Comparison of ENCODE assay signal across 8 cellular contexts in the genomic region with DNA sequence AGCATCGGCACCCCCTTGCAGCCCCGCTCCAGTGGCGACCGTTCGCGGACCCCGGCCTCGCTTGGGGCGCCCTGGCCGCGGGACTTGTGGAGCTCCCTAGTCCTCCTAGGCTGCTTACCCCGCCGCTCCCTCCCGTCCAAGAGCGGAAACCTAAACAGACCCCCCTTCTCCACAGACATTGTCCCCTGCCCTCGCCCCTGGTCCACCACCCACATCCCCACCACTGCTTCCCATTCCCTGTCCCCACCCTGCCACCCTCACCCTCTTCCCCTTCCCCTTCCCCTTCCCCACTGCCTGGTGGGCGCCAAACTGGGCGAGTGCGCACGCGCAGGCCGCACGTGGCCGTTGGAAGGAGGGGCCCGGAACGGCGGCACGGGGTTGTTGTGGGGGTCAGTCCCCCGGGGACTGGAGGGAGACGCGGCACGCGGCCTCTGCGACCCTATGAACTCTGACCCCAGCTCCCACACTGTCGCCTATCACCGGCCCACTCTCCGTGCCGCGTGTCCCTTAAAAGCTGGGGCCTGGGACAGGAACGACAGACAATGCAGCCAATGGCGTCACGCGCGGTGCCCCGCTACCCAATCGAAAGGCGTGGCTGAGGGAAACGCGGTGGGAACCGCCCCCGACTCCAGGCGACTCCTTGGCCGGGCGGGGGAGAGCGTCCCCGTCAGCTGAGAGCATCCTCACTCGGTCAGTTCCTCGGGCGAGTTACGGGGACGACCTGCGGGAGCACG. TPM values are rescaled to one million over a fixed set of nuclear protein-coding genes. Genes with fewer than 3 reads are reported as not detected.
DNase-seq lines count a peak whose midpoint lies in the region; ATAC-seq, FAIRE-seq and TF ChIP-seq lines count a peak whose summit lies in the region.

A gene (plus strand): TSS at position 667 of the 734 bp plus-strand sequence. CDS start 103 bp downstream, outside the sequence.

- dilution Hi-C loops in endothelial cell of umbilical vein (cut with MboI; ENCODE audit: extremely low pct_ligation_motif_present, low sequenced_read_pairs), result no loop called here

- no peaks in the 10 kb centered on the region; the same call in 1 of the 2 replicates for H3K9me3 ChIP-seq in AG04450 (ENCODE audit: control insufficient read depth, insufficient read depth, low read length)
- no peaks in the 10 kb centered on the region for H3K9me3 ChIP-seq in endothelial cell of umbilical vein (replicated peaks; ENCODE audit: control insufficient read depth, insufficient read depth, low read length)
- H3K9me3 ChIP-seq in mesodermal cell (ENCODE audit: control insufficient read depth, low read length), result no peaks in the 10 kb centered on the region

- FAIRE-seq in endothelial cell of umbilical vein (lab: Jason Lieb, UNC), result peak; percentile 93

- peak; percentile 78 for DNase-seq in AG04450 (ENCODE audit: low read depth, low spot score)
- DNase-seq in NCI-H69 (lab: John Stamatoyannopoulos, UW), result peak; percentile 97
- peak; percentile 89 to 91 (median 90) for DNase-seq in activated CD8-positive, alpha-beta memory T cell treated with anti-CD3 and anti-CD28 coated beads for 48 hours (ENCODE audit: low read depth in 2 of 3, low spot score in 2 of 3)
- DNase-seq in endothelial cell of umbilical vein (ENCODE audit: low read depth, low spot score), result peak; percentile 92
- DNase-seq in stimulated activated CD8-positive, alpha-beta memory T cell treated with anti-CD3 and anti-CD28 coated beads, Interleukin-12 subunit alpha, Interleukin-12 subunit beta, amount 100 ng/mL, for 4 hours (ENCODE audit: low read depth), result peak; percentile 90

- intact Hi-C loops in endothelial cell of umbilical vein (cut with micrococcal nuclease), result no loop called here

- H3K27me3 ChIP-seq in AG04450 (ENCODE audit: control insufficient read depth, insufficient read depth, low read length) (peaks cover 29% of the 10 kb centered on the region), endothelial cell of umbilical vein (ENCODE audit: control insufficient read depth in 2 of 2, insufficient read depth in 2 of 2, low read length in 2 of 2) (peaks cover 21 to 26% of the 10 kb centered on the region in 2 experiments)

- POLR2A ChIA-PET in AG04450 (lab: Yijun Ruan, JAX) (interaction anchor here (0.6 to 2.3 kb wide), 8 partner anchors 11 to 324 kb away, joined by 3 to 10 read pairs (median 4); a partner anchor contains a TSS), endothelial cell of umbilical vein (lab: Charles Lee) (interaction anchor here (0.7 kb wide), 1 partner anchor 116 kb away, joined by 4 read pairs; no protein-coding TSS in a partner anchor)

- H3K4me2 ChIP-seq in endothelial cell of umbilical vein (ENCODE audit: insufficient read depth, low read length), result peak within 1 kb of the TSS; percentile 72

- CTCF ChIA-PET in AG04450 (lab: Charles Lee) (interaction anchor here (0.8 to 2.8 kb wide), 7 partner anchors 15 to 212 kb away, joined by 3 to 17 read pairs (median 5); a partner anchor contains a TSS), endothelial cell of umbilical vein (lab: Charles Lee) (interaction anchor here (0.8 to 2.6 kb wide), 8 partner anchors 15 to 207 kb away, joined by 3 to 8 read pairs (median 5); a partner anchor contains a TSS)

- no peaks in the 10 kb centered on the region for H3K9me1 ChIP-seq in endothelial cell of umbilical vein (replicated peaks; ENCODE audit: control insufficient read depth, extremely low read depth, insufficient read depth, low read length)

- H3K4me3 ChIP-seq in AG04450 (ENCODE audit: low read depth, low read length) (peak within 1 kb of the TSS; percentile 85), endothelial cell of umbilical vein (replicated peaks in 1 of 3; ENCODE audit: insufficient read depth in 1 of 3, low read depth in 1 of 3, low read length in 3 of 3) (peak within 1 kb of the TSS; percentile 21 to 49 (median 38)), mesodermal cell (ENCODE audit: extremely low read depth, insufficient read depth, low read length, poor library complexity, severe bottlenecking) (peak within 1 kb of the TSS; percentile 53)

- H3K9ac ChIP-seq in endothelial cell of umbilical vein (replicated peaks; ENCODE audit: extremely low read depth, insufficient read depth, low read length), result no peak within 1 kb of the TSS

- no peak for TF ChIP-seq POLR2A in endothelial cell of umbilical vein (IDR thresholded peaks at IDR 0.05; ENCODE audit: low read depth, low read length)

- H3K79me2 ChIP-seq in endothelial cell of umbilical vein (ENCODE audit: control insufficient read depth, insufficient read depth, low read length), result no peaks in the 10 kb centered on the region

- no TSS peak for BruUV-seq in endothelial cell of umbilical vein (replicated peaks; lab: Mats Ljungman, UMichigan)

- ATAC-seq in GM19023 (IDR thresholded peaks at IDR 0.05; ENCODE audit: unreplicated experiment), result peak; percentile 93
- peak; percentile 93 for ATAC-seq in HG03432 (IDR thresholded peaks at IDR 0.05; ENCODE audit: unreplicated experiment)

- H4K20me1 ChIP-seq in endothelial cell of umbilical vein (replicated peaks; ENCODE audit: control insufficient read depth, extremely low read depth, insufficient read depth, low read length), result no peaks in the 10 kb centered on the region

- TF ChIP-seq CTCF in AG04450 (IDR thresholded peaks at IDR 0.05; ENCODE audit: low read depth, low read length) (no peak), endothelial cell of umbilical vein (IDR thresholded peaks at IDR 0.05; ENCODE audit: extremely low read depth in 1 of 2, insufficient read depth in 1 of 2, low read depth in 1 of 2, low read length in 2 of 2) (no peak)

- 5% methylated on average over 50 of the region's 63 CpGs for WGBS in mesodermal cell (ENCODE audit: insufficient coverage in 2 of 2), 2 experiments

- H3K27ac ChIP-seq in AG04450 (ENCODE audit: low read depth, low read length) (no peak within 1 kb of the TSS), endothelial cell of umbilical vein (ENCODE audit: insufficient read depth, low read depth, low read length) (no peak within 1 kb of the TSS), mesodermal cell (ENCODE audit: low read depth, low read length, severe bottlenecking) (peak within 1 kb of the TSS; percentile 59)

- H3K4me1 ChIP-seq in endothelial cell of umbilical vein (ENCODE audit: control insufficient read depth, extremely low read depth, insufficient read depth, low read length), result peaks cover 11% of the 10 kb centered on the region
- H3K4me1 ChIP-seq in mesodermal cell (ENCODE audit: control insufficient read depth, insufficient read depth, low read length, poor library complexity, severe bottlenecking), result peaks cover 4% of the 10 kb centered on the region

- H2AFZ ChIP-seq in endothelial cell of umbilical vein (ENCODE audit: low read depth, low read length), result peak within 1 kb of the TSS; percentile 90

- H3K36me3 ChIP-seq in endothelial cell of umbilical vein (ENCODE audit: control insufficient read depth in 2 of 2, extremely low read depth in 1 of 2, insufficient read depth in 2 of 2, low read length in 2 of 2), result no peaks in the 10 kb centered on the region
- no peaks in the 10 kb centered on the region for H3K36me3 ChIP-seq in mesodermal cell (ENCODE audit: control insufficient read depth, insufficient read depth, low read length)

TF ChIP-seq in endothelial cell of umbilical vein, 7 proteins besides CTCF, POLR2A, EP300 and RAD21:
- TF ChIP-seq MYC (IDR thresholded peaks at IDR 0.05; ENCODE audit: low read depth, low read length) (peak; percentile 41), FOS (IDR thresholded peaks at IDR 0.05; ENCODE audit: borderline replicate concordance, insufficient read depth, low read length) (no peak)
- TF ChIP-seq, protein P1, sequence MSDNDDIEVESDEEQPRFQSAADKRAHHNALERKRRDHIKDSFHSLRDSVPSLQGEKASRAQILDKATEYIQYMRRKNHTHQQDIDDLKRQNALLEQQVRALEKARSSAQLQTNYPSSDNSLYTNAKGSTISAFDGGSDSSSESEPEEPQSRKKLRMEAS (IDR thresholded peaks at IDR 0.05; ENCODE audit: insufficient read depth, insufficient read length), result peak; percentile 73

RNA-seq across cellular contexts. Expression of the gene that starts here (rescaled TPM):
- 0.30 and 0.57 TPM in 2 replicates for polyA plus RNA-seq in AG04450 (2011; rRNA removed)
- 0.46 and 0.65 TPM in 2 replicates for polyA minus RNA-seq in AG04450 (2011; rRNA and poly(A)+ RNA removed)
- total RNA-seq in endothelial cell of umbilical vein, result 1.0 TPM in 1 of 2 replicates, not detected in the other
- 0.19 and 0.29 TPM in 2 replicates for polyA plus RNA-seq in endothelial cell of umbilical vein
- polyA plus RNA-seq in endothelial cell of umbilical vein (2011; cell fraction: cytosol; rRNA removed), result 0.05 and 0.13 TPM in 2 replicates
- polyA plus RNA-seq in endothelial cell of umbilical vein (2011; cell fraction: nucleus; rRNA removed), result 1.3 and 1.9 TPM in 2 replicates
- 1.6 and 2.5 TPM in 2 replicates for polyA plus RNA-seq in endothelial cell of umbilical vein (2012)
- polyA minus RNA-seq in endothelial cell of umbilical vein, result 0.17 and 0.66 TPM in 2 replicates
- not detected for polyA minus RNA-seq in endothelial cell of umbilical vein (2011; cell fraction: cytosol; rRNA and poly(A)+ RNA removed)
- 0.14 and 0.67 TPM in 2 replicates for polyA minus RNA-seq in endothelial cell of umbilical vein (2011; cell fraction: nucleus; rRNA and poly(A)+ RNA removed)
- 2.4 TPM for polyA plus RNA-seq in mesodermal cell (2013, experiment 1 of 2)
- 1.7 TPM for polyA plus RNA-seq in mesodermal cell (2013, experiment 2 of 2)

Comparison
In these comparisons a context has a peak if more than half of its experiments do, and no peak if none do; other contexts are left out.
1. Peak in DNase-seq and H3K4me3 ChIP-seq in AG04450; RNA of the gene not detected or under 1 TPM.